In the genomic region with DNA sequence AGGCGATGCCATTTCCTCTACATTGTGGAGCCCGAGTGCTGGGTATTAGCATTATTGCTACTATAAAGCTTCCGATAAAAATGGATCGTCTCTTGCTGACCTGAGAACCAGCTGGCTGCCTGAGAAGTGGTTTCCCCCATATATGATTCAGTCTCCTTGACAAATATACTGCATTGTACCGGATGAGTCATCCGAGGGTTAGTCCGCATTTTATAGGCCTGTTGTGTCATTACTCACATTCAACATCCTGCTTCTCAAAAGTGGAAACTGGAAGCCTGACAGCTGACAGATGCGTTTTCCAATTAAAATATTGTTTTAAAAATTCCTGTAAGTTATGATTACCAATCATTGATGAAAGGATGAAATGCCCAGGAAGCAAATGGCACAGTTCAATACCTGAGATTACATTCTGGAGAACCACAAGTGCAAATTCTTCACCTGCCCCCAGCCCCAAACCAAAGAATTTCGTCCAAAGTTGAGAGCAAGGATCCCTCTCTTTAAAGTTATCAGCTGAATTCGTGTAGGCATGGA, we compare ENCODE assay signal across 1 cellular context.
A peak's percentile ranks its signal among the peaks of the same experiment; 100 is the strongest.
TF ChIP-seq lines count a peak whose summit lies in the region.

No MANE protein-coding gene starts in this region.

TF ChIP-seq in HepG2, 621 proteins besides CTCF, POLR2A, EP300 and RAD21 (continued from another document and continues in another):
- TF ChIP-seq ZNF318 (CRISPR knock-in tag; IDR thresholded peaks at IDR 0.05) (no peak), NKX3-1 (CRISPR knock-in tag; IDR thresholded peaks at IDR 0.05) (no peak), NFE2L2 (IDR thresholded peaks at IDR 0.05; ENCODE audit: low read length) (no peak), GATAD2A (CRISPR knock-in tag; IDR thresholded peaks at IDR 0.05) (peak; percentile 58; the same call in 1 of the 2 replicates), ZBTB26 (CRISPR knock-in tag; IDR thresholded peaks at IDR 0.05; ENCODE audit: borderline replicate concordance) (no peak), PAWR (CRISPR knock-in tag; IDR thresholded peaks at IDR 0.05; ENCODE audit: borderline replicate concordance) (no peak), ZNF282 (IDR thresholded peaks at IDR 0.05; ENCODE audit: partially characterized antibody) (no peak), ARNT (IDR thresholded peaks at IDR 0.05) (no peak), ZSCAN25 (CRISPR knock-in tag; IDR thresholded peaks at IDR 0.05) (no peak), YY1 (IDR thresholded peaks at IDR 0.05; ENCODE audit: insufficient read depth, insufficient replicate concordance, low read depth, low read length) (no peak), PRPF4 (IDR thresholded peaks at IDR 0.05; ENCODE audit: low read depth, low read length, poor library complexity, severe bottlenecking) (no peak), FOSL1 (CRISPR knock-in tag; IDR thresholded peaks at IDR 0.05; ENCODE audit: borderline replicate concordance) (peak; percentile 55; the same call in 1 of the 2 replicates), NCOA1 (CRISPR knock-in tag; IDR thresholded peaks at IDR 0.05) (no peak), ZNF430 (CRISPR knock-in tag; IDR thresholded peaks at IDR 0.05) (no peak), ZMAT5 (CRISPR knock-in tag; IDR thresholded peaks at IDR 0.05; ENCODE audit: borderline replicate concordance, low read depth) (no peak), ZNF629 (CRISPR knock-in tag; conservative IDR thresholded peaks at IDR 0.05) (no peak), ATF3 (CRISPR knock-in tag; IDR thresholded peaks at IDR 0.05) (peak; percentile 62; the same call in 1 of the 2 replicates), ZNF878 (CRISPR knock-in tag; IDR thresholded peaks at IDR 0.05) (0 out of 2 replicates have a peak, but pooled peaks have one; percentile 17), ZNF83 (CRISPR knock-in tag; IDR thresholded peaks at IDR 0.05; ENCODE audit: borderline replicate concordance) (no peak), ZNF788 (CRISPR knock-in tag; IDR thresholded peaks at IDR 0.05; ENCODE audit: borderline replicate concordance) (no peak), DBP (CRISPR knock-in tag; IDR thresholded peaks at IDR 0.05; ENCODE audit: not compliant biosample characterization) (no peak), ZBTB44 (CRISPR knock-in tag; IDR thresholded peaks at IDR 0.05) (no peak), MEIS1 (CRISPR knock-in tag; IDR thresholded peaks at IDR 0.05; ENCODE audit: borderline replicate concordance) (no peak), MED1 (CRISPR knock-in tag; IDR thresholded peaks at IDR 0.05) (0 out of 2 replicates have a peak, but pooled peaks have one; percentile 26), ZC3H13 (CRISPR knock-in tag; IDR thresholded peaks at IDR 0.05) (no peak), ZNF572 (CRISPR knock-in tag; IDR thresholded peaks at IDR 0.05) (no peak), ZNF251 (CRISPR knock-in tag; IDR thresholded peaks at IDR 0.05) (no peak), ZNF562 (CRISPR knock-in tag; IDR thresholded peaks at IDR 0.05; ENCODE audit: borderline replicate concordance) (no peak), ARID3A (IDR thresholded peaks at IDR 0.05; ENCODE audit: low read depth, low read length) (peak; percentile 60; the same call in 1 of the 2 replicates), TMF1 (CRISPR knock-in tag; IDR thresholded peaks at IDR 0.05; ENCODE audit: low read depth) (no peak)
- TF ChIP-seq, protein P1, sequence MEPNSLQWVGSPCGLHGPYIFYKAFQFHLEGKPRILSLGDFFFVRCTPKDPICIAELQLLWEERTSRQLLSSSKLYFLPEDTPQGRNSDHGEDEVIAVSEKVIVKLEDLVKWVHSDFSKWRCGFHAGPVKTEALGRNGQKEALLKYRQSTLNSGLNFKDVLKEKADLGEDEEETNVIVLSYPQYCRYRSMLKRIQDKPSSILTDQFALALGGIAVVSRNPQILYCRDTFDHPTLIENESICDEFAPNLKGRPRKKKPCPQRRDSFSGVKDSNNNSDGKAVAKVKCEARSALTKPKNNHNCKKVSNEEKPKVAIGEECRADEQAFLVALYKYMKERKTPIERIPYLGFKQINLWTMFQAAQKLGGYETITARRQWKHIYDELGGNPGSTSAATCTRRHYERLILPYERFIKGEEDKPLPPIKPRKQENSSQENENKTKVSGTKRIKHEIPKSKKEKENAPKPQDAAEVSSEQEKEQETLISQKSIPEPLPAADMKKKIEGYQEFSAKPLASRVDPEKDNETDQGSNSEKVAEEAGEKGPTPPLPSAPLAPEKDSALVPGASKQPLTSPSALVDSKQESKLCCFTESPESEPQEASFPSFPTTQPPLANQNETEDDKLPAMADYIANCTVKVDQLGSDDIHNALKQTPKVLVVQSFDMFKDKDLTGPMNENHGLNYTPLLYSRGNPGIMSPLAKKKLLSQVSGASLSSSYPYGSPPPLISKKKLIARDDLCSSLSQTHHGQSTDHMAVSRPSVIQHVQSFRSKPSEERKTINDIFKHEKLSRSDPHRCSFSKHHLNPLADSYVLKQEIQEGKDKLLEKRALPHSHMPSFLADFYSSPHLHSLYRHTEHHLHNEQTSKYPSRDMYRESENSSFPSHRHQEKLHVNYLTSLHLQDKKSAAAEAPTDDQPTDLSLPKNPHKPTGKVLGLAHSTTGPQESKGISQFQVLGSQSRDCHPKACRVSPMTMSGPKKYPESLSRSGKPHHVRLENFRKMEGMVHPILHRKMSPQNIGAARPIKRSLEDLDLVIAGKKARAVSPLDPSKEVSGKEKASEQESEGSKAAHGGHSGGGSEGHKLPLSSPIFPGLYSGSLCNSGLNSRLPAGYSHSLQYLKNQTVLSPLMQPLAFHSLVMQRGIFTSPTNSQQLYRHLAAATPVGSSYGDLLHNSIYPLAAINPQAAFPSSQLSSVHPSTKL (CRISPR knock-in tag; IDR thresholded peaks at IDR 0.05): peak; percentile 60; the same call in 1 of the 2 replicates
- TF ChIP-seq, protein P2, sequence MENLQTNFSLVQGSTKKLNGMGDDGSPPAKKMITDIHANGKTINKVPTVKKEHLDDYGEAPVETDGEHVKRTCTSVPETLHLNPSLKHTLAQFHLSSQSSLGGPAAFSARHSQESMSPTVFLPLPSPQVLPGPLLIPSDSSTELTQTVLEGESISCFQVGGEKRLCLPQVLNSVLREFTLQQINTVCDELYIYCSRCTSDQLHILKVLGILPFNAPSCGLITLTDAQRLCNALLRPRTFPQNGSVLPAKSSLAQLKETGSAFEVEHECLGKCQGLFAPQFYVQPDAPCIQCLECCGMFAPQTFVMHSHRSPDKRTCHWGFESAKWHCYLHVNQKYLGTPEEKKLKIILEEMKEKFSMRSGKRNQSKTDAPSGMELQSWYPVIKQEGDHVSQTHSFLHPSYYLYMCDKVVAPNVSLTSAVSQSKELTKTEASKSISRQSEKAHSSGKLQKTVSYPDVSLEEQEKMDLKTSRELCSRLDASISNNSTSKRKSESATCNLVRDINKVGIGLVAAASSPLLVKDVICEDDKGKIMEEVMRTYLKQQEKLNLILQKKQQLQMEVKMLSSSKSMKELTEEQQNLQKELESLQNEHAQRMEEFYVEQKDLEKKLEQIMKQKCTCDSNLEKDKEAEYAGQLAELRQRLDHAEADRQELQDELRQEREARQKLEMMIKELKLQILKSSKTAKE (CRISPR knock-in tag; IDR thresholded peaks at IDR 0.05; ENCODE audit: borderline replicate concordance): no peak
